20 cellular contexts compared by ENCODE assay signal in the genomic region with DNA sequence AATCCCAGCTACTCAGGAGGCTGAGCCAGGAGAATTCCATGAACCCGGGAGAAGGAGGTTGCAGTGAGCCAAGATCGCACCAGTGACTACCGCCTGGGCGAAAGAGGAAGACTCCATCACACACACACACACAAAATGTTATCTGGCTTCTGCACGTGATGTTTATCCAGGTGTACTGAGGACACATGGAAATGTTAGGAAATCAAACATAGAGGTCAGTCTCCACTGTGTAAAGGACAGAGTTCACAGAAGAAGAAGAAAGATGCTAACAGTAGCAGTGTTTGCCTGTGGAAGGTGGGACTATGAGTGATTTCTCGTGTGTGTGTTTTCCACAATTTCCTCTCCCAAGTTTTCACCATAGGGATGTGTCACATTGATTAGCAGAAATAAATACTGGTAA.
"Had no signal": no experiment of that assay in that cellular context is flagged by ENCODE, and none has a peak within 500 bp of the region (broad histone marks: within the 10 kb centered on the region; RNA-seq: fewer than 3 reads in every experiment).

No MANE protein-coding gene starts in this region.

- H3K9me3 ChIP-seq: esophagus squamous epithelium, gastroesophageal sphincter, sigmoid colon, testis, tibial nerve had no signal

- H3K27me3 Mint-ChIP-seq: naive B cell; stimulated activated naive B cell treated with anti-CD40 and anti-IgM and Interleukin-4, amounts not matched to agents 10 μg/mL and 1 μg/mL and 100 μg/mL, for 72 hours; stimulated activated naive CD8-positive, alpha-beta T cell treated with anti-CD3 and anti-CD28 coated beads, Interleukin-15, amount 100 ng/mL, for 72 hours had no signal

- H3K4me3 ChIP-seq: esophagus squamous epithelium, gastroesophageal sphincter, sigmoid colon, skin epidermis, testis, tibial nerve had no signal

- DNase-seq: cortex of kidney; esophagus squamous epithelium; foreskin fibroblast; glutamatergic neuron; immature natural killer cell; left ventricle myocardium superior; mesendoderm; naive B cell; posterior cingulate gyrus; sigmoid colon; stimulated activated CD4-positive, alpha-beta T cell treated with anti-CD3 and anti-CD28 coated beads, Interleukin-2, amount 100 ng/mL, for 24 hours; stimulated activated CD4-positive, alpha-beta T cell treated with anti-CD3 and anti-CD28 coated beads, Interleukin-4, amount 100 ng/mL, for 4 hours; stimulated activated naive B cell treated with anti-CD40 and anti-IgM and Interleukin-4, amounts not matched to agents 10 μg/mL and 1 μg/mL and 100 μg/mL, for 72 hours; stimulated activated naive CD8-positive, alpha-beta T cell treated with anti-CD3 and anti-CD28 coated beads, Interleukin-15, amount 100 ng/mL, for 72 hours; testis had no signal

- H3K4me1 ChIP-seq: testis had no signal

- H3K4me3 Mint-ChIP-seq: immature natural killer cell; naive B cell; nephron; stimulated activated naive B cell treated with anti-CD40 and anti-IgM and Interleukin-4, amounts not matched to agents 10 μg/mL and 1 μg/mL and 100 μg/mL, for 72 hours; stimulated activated naive CD8-positive, alpha-beta T cell treated with anti-CD3 and anti-CD28 coated beads, Interleukin-15, amount 100 ng/mL, for 72 hours had no signal

- ATAC-seq: gastroesophageal sphincter; left ventricle myocardium superior; stimulated activated naive B cell treated with anti-CD40 and anti-IgM and Interleukin-4, amounts not matched to agents 10 μg/mL and 1 μg/mL and 100 μg/mL, for 72 hours; stimulated activated naive CD8-positive, alpha-beta T cell treated with anti-CD3 and anti-CD28 coated beads, Interleukin-15, amount 100 ng/mL, for 72 hours had no signal

- H3K27me3 ChIP-seq: esophagus squamous epithelium, gastroesophageal sphincter, sigmoid colon, testis, tibial nerve had no signal

- H3K4me1 Mint-ChIP-seq: stimulated activated naive B cell treated with anti-CD40 and anti-IgM and Interleukin-4, amounts not matched to agents 10 μg/mL and 1 μg/mL and 100 μg/mL, for 72 hours had no signal

- H3K36me3 ChIP-seq: sigmoid colon had no signal

- H3K27ac Mint-ChIP-seq: nephron; stimulated activated naive B cell treated with anti-CD40 and anti-IgM and Interleukin-4, amounts not matched to agents 10 μg/mL and 1 μg/mL and 100 μg/mL, for 72 hours had no signal

- FAIRE-seq: keratinocyte had no signal

- H3K9me3 Mint-ChIP-seq: immature natural killer cell; naive B cell; nephron; stimulated activated naive B cell treated with anti-CD40 and anti-IgM and Interleukin-4, amounts not matched to agents 10 μg/mL and 1 μg/mL and 100 μg/mL, for 72 hours; stimulated activated naive CD8-positive, alpha-beta T cell treated with anti-CD3 and anti-CD28 coated beads, Interleukin-15, amount 100 ng/mL, for 72 hours had no signal

- H3K27ac ChIP-seq: esophagus squamous epithelium, gastroesophageal sphincter, sigmoid colon, skin epidermis, testis, tibial nerve had no signal
